ENCODE assay signal across 9 cellular contexts in genomic region chr11:132158091-132158490, GRCh38.
DNase-seq lines count a peak whose midpoint lies in the region; ATAC-seq and TF ChIP-seq lines count a peak whose summit lies in the region.
"Had no signal": no experiment of that assay in that cellular context is flagged by ENCODE, and none has a peak within 500 bp of the region (broad histone marks: within the 10 kb centered on the region; RNA-seq: fewer than 3 reads in every experiment).

No MANE protein-coding gene starts in this region.

- no peak overlapping the region for H3K4me3 Mint-ChIP-seq in nephron progenitor cell

- ATAC-seq in HG03520 (IDR thresholded peaks at IDR 0.05; ENCODE audit: unreplicated experiment) = no peak
- ATAC-seq in GM21825 (IDR thresholded peaks at IDR 0.05; ENCODE audit: unreplicated experiment) = no peak

- H3K27me3 Mint-ChIP-seq in nephron progenitor cell (ENCODE audit: low read depth, poor library complexity) = peaks cover 14% of the 10 kb centered on the region

- H3K4me1 ChIP-seq in adipocyte (ENCODE audit: control insufficient read depth, insufficient read depth, low read length) = no peaks in the 10 kb centered on the region

- no peaks in the 10 kb centered on the region for H3K9me3 Mint-ChIP-seq in nephron progenitor cell

- DNase-seq in NCI-H146 (lab: John Stamatoyannopoulos, UW) (peak; percentile 83), adipocyte (ENCODE audit: low read depth) (peak; percentile 5), nephron progenitor cell (no peak)
- DNase-seq in stimulated activated naive CD4-positive, alpha-beta T cell treated with Interleukin-2 at 50 U/mL for 16 hours (lab: John Stamatoyannopoulos, UW) = no peak
- DNase-seq in stimulated activated CD8-positive, alpha-beta memory T cell treated with anti-CD3 and anti-CD28 coated beads, Interleukin-4, amount 100 ng/mL, for 48 hours = no peak

- H3K9ac ChIP-seq in adipocyte (ENCODE audit: low read length) = no peak overlapping the region

- no peaks in the 10 kb centered on the region for H3K9me3 ChIP-seq in adipocyte (ENCODE audit: control insufficient read depth, low read length)
- H3K9me3 ChIP-seq: neutrophil had no signal

- no peaks in the 10 kb centered on the region for H3K36me3 Mint-ChIP-seq in nephron progenitor cell (ENCODE audit: low read depth)

- no peak overlapping the region for H3K4me3 ChIP-seq in GM12875 (ENCODE audit: low read depth, low read length)
- no peak overlapping the region for H3K4me3 ChIP-seq in adipocyte (ENCODE audit: low read length)

- H3K27ac Mint-ChIP-seq in nephron progenitor cell = no peak overlapping the region

- peaks cover 11% of the 10 kb centered on the region for H3K4me1 Mint-ChIP-seq in nephron progenitor cell

- no peaks in the 10 kb centered on the region for H3K36me3 ChIP-seq in adipocyte (ENCODE audit: control insufficient read depth, insufficient read depth, low read length, severe bottlenecking)
- H3K36me3 ChIP-seq: neutrophil had no signal

- H3K27me3 ChIP-seq in adipocyte (replicated peaks; ENCODE audit: control insufficient read depth, insufficient read depth, low read length) = no peaks in the 10 kb centered on the region
- H3K27me3 ChIP-seq: neutrophil had no signal

- TF ChIP-seq CTCF in GM12875 (IDR thresholded peaks at IDR 0.05; ENCODE audit: borderline replicate concordance, insufficient read depth, low read depth, low read length) (peak; percentile 57; the same call in 1 of the 2 replicates), nephron progenitor cell (IDR thresholded peaks at IDR 0.05) (peak; percentile 27)

Comparison
In these comparisons a context has a peak if more than half of its experiments do, and no peak if none do; other contexts are left out.
1. DNase-seq: peak in NCI-H146 (single experiment) and adipocyte (single experiment); none in nephron progenitor cell (single experiment), stimulated activated naive CD4-positive, alpha-beta T cell treated with Interleukin-2 at 50 U/mL for 16 hours (single experiment) and stimulated activated CD8-positive, alpha-beta memory T cell treated with anti-CD3 and anti-CD28 coated beads, Interleukin-4, amount 100 ng/mL, for 48 hours (single experiment).